Comparison of ENCODE assay signal across 15 cellular contexts in the genomic region with DNA sequence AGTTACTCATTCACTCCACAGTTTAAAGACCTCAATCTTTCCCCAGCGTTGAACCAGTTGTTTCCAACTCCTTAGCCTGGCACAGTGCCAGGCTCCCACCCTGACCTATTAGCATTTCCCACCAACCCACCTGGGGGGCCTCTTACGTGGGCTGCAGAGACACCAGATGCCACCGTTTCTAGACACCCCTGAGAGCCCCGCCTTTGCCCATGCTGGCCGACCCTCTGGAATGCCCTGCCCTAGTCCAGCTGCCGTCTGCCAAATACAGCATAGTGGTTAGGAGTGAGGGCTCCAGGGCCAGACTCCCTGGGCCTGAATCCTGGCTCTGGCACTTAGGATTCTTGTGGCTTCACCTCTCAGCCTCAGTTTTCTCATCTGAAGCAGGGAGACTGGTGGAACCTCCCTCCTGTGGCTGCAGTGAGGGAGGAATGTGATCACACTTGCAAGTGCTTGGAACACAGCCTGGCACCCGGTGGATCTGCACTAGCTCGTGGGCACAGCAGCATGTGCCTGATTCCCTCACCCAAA.
DNase-seq lines count a peak whose midpoint lies in the region; ATAC-seq and TF ChIP-seq lines count a peak whose summit lies in the region.
"Had no signal": no experiment of that assay in that cellular context is flagged by ENCODE, and none has a peak within 500 bp of the region (broad histone marks: within the 10 kb centered on the region; RNA-seq: fewer than 3 reads in every experiment).

No MANE protein-coding gene starts in this region.

- no peaks in the 10 kb centered on the region for H3K9me3 Mint-ChIP-seq in activated CD8-positive, alpha-beta memory T cell treated with anti-CD3 and anti-CD28 coated beads, Interleukin-2, amount 10 ng/mL, durations not matched to agents 7 days and 5 days (ENCODE audit: low read depth)

- H3K27ac ChIP-seq in esophagus muscularis mucosa (replicated peaks in 1 of 4) (peak overlapping the region; percentile 82 to 85 (median 82)), osteoblast (ENCODE audit: low read depth, low read length) (peak overlapping the region; percentile 95)
- H3K27ac ChIP-seq: HL-60 had no signal

- no peaks in the 10 kb centered on the region for H3K27me3 ChIP-seq in esophagus muscularis mucosa
- no peaks in the 10 kb centered on the region for H3K27me3 ChIP-seq in osteoblast (ENCODE audit: insufficient read depth, low read length)
- H3K27me3 ChIP-seq: breast epithelium had no signal

- no peak for ATAC-seq in activated CD8-positive, alpha-beta memory T cell treated with anti-CD3 and anti-CD28 coated beads, Interleukin-2, amount 10 ng/mL, durations not matched to agents 7 days and 5 days

- no peak for TF ChIP-seq EP300 in esophagus muscularis mucosa (IDR thresholded peaks at IDR 0.05)

- no peak overlapping the region for H3K4me3 ChIP-seq in esophagus muscularis mucosa
- H3K4me3 ChIP-seq in osteoblast (ENCODE audit: insufficient read depth, low read length), result no peak overlapping the region
- H3K4me3 ChIP-seq: breast epithelium had no signal

- peaks cover 6 to 47% (median 28%) of the 10 kb centered on the region in 4 donors for H3K36me3 ChIP-seq in esophagus muscularis mucosa
- peaks cover 9% of the 10 kb centered on the region for H3K36me3 ChIP-seq in osteoblast (ENCODE audit: insufficient read depth, low read length)
- H3K36me3 ChIP-seq: breast epithelium had no signal

- no peak overlapping the region for H3K4me3 Mint-ChIP-seq in activated CD8-positive, alpha-beta memory T cell treated with anti-CD3 and anti-CD28 coated beads, Interleukin-2, amount 10 ng/mL, durations not matched to agents 7 days and 5 days
- H3K4me3 Mint-ChIP-seq: B cell had no signal

- CTCF ChIA-PET in activated CD8-positive, alpha-beta memory T cell treated with anti-CD3 and anti-CD28 coated beads, Interleukin-2, amount 10 ng/mL, durations not matched to agents 7 days and 5 days (lab: Charles Lee), result no interaction called here

- peaks cover 9 to 48% (median 46%) of the 10 kb centered on the region in 4 donors for H3K4me1 ChIP-seq in esophagus muscularis mucosa
- peaks cover 27% of the 10 kb centered on the region for H3K4me1 ChIP-seq in osteoblast (ENCODE audit: insufficient read depth, low read length)
- H3K4me1 ChIP-seq: breast epithelium had no signal

- peaks cover 24% of the 10 kb centered on the region for H3K36me3 Mint-ChIP-seq in activated CD8-positive, alpha-beta memory T cell treated with anti-CD3 and anti-CD28 coated beads, Interleukin-2, amount 10 ng/mL, durations not matched to agents 7 days and 5 days

- 50% methylated on average over 4 of the region's 8 CpGs for WGBS in esophagus muscularis mucosa

- H3K27me3 Mint-ChIP-seq in activated CD8-positive, alpha-beta memory T cell treated with anti-CD3 and anti-CD28 coated beads, Interleukin-2, amount 10 ng/mL, durations not matched to agents 7 days and 5 days, result no peaks in the 10 kb centered on the region
- H3K27me3 Mint-ChIP-seq: B cell had no signal

- H3K27ac Mint-ChIP-seq in activated CD8-positive, alpha-beta memory T cell treated with anti-CD3 and anti-CD28 coated beads, Interleukin-2, amount 10 ng/mL, durations not matched to agents 7 days and 5 days, result no peak overlapping the region
- H3K27ac Mint-ChIP-seq: B cell had no signal

- no peak overlapping the region for H2AFZ ChIP-seq in osteoblast (ENCODE audit: low read length)

- H3K4me1 Mint-ChIP-seq in activated CD8-positive, alpha-beta memory T cell treated with anti-CD3 and anti-CD28 coated beads, Interleukin-2, amount 10 ng/mL, durations not matched to agents 7 days and 5 days, result no peaks in the 10 kb centered on the region
- H3K4me1 Mint-ChIP-seq: B cell had no signal

- H3K9me3 ChIP-seq in esophagus muscularis mucosa, result peaks cover 0 to 13% (median 0%) of the 10 kb centered on the region in 4 donors
- peaks cover 5% of the 10 kb centered on the region for H3K9me3 ChIP-seq in osteoblast (ENCODE audit: low read depth, low read length)

- no peaks in the 10 kb centered on the region for H4K20me1 ChIP-seq in osteoblast (ENCODE audit: insufficient read depth, low read length)

- TF ChIP-seq POLR2A in esophagus muscularis mucosa (IDR thresholded peaks at IDR 0.05; ENCODE audit: low read depth), result no peak

- no peaks in the 10 kb centered on the region for H3K79me2 ChIP-seq in osteoblast (ENCODE audit: insufficient read depth, low read length)

- TF ChIP-seq CTCF in esophagus muscularis mucosa (IDR thresholded peaks at IDR 0.05) (no peak), osteoblast (IDR thresholded peaks at IDR 0.05; ENCODE audit: extremely low read depth, low read depth, low read length) (no peak)

- peak overlapping the region; percentile 69 for H3K4me2 ChIP-seq in osteoblast (ENCODE audit: insufficient read depth, low read length)

- DNase-seq in AG08395 (ENCODE audit: low spot score) (peak; percentile 53), NCI-H226 (peak; percentile 86), esophagus muscularis mucosa (ENCODE audit: extremely low spot score) (no peak), osteoblast (ENCODE audit: insufficient read length, low spot score, missing footprints) (peak; percentile 82), DMS153 (lab: John Stamatoyannopoulos, UW) (no peak), iPS-NIHi7 (ENCODE audit: extremely low spot score) (no peak), NCI-H1417 treated with DMSO at 0.1 percent for 48 hours (lab: John Stamatoyannopoulos, UW) (no peak)
- no peak for DNase-seq in activated CD8-positive, alpha-beta memory T cell treated with anti-CD3 and anti-CD28 coated beads, Interleukin-2, amount 10 ng/mL, durations not matched to agents 7 days and 5 days
- DNase-seq: activated CD4-positive, alpha-beta T cell treated with anti-CD3 and anti-CD28 coated beads, Interleukin-2, amount 50 U/mL, for 4 hours; DND-41; GOT3; stimulated activated CD4-positive, alpha-beta T cell treated with anti-CD3 and anti-CD28 coated beads, Interleukin-2, amount 100 ng/mL, for 24 hours had no signal

- intact Hi-C loops in esophagus muscularis mucosa (cut with DNase I), result no loop called here

Comparison
In these comparisons a context has a peak if more than half of its experiments do, and no peak if none do; other contexts are left out.
1. DNase-seq: peak in AG08395 (single experiment), NCI-H226 (single experiment) and osteoblast (single experiment); none in esophagus muscularis mucosa (single experiment), DMS153 (single experiment), iPS-NIHi7 (single experiment), NCI-H1417 treated with DMSO at 0.1 percent for 48 hours (single experiment) and activated CD8-positive, alpha-beta memory T cell treated with anti-CD3 and anti-CD28 coated beads, Interleukin-2, amount 10 ng/mL, durations not matched to agents 7 days and 5 days (single experiment).